In genomic region chr2:25981596-25982272, GRCh38 we compare ENCODE assay signal across 8 cellular contexts. TPM values are rescaled to one million over a fixed set of nuclear protein-coding genes. Genes with fewer than 3 reads are reported as not detected.
A peak's percentile ranks its signal among the peaks of the same experiment; 100 is the strongest.
DNase-seq lines count a peak whose midpoint lies in the region; ATAC-seq and TF ChIP-seq lines count a peak whose summit lies in the region.

No MANE protein-coding gene starts in this region.

- no peaks in the 10 kb centered on the region for H3K27me3 Mint-ChIP-seq in IgD-negative memory B cell
- H3K27me3 Mint-ChIP-seq in brain: peaks cover 9% of the 10 kb centered on the region
- no peaks in the 10 kb centered on the region for H3K27me3 Mint-ChIP-seq in stimulated activated naive B cell treated with anti-CD40 and anti-IgM and Interleukin-4, amounts not matched to agents 10 μg/mL and 1 μg/mL and 100 μg/mL, for 72 hours

- H3K27ac Mint-ChIP-seq in IgD-negative memory B cell (no peak overlapping the region), brain (peak overlapping the region; percentile 41 to 93 (median 87))
- peak overlapping the region; percentile 87 for H3K27ac Mint-ChIP-seq in stimulated activated naive B cell treated with anti-CD40 and anti-IgM and Interleukin-4, amounts not matched to agents 10 μg/mL and 1 μg/mL and 100 μg/mL, for 72 hours

- no peak for DNase-seq in AG09309 (ENCODE audit: low read depth)
- DNase-seq in kidney tubule cell (ENCODE audit: low spot score): peak; percentile 30
- no peak for DNase-seq in stimulated activated naive B cell treated with anti-CD40 and anti-IgM and Interleukin-4, amounts not matched to agents 10 μg/mL and 1 μg/mL and 100 μg/mL, for 72 hours
- DNase-seq in HT-29 (ENCODE audit: low spot score): no peak
- no peak for DNase-seq in SKM-1 treated with dmso at 0.1 percent for 144 hours (lab: John Stamatoyannopoulos, UW; ENCODE audit: unreplicated experiment)

- peaks cover 0 to 10% (median 5%) of the 10 kb centered on the region in 3 donors for H3K4me1 Mint-ChIP-seq in IgD-negative memory B cell
- peaks cover 54% of the 10 kb centered on the region for H3K4me1 Mint-ChIP-seq in brain
- H3K4me1 Mint-ChIP-seq in stimulated activated naive B cell treated with anti-CD40 and anti-IgM and Interleukin-4, amounts not matched to agents 10 μg/mL and 1 μg/mL and 100 μg/mL, for 72 hours: peaks cover 5 to 25% of the 10 kb centered on the region in 2 donors

- H3K36me3 Mint-ChIP-seq in IgD-negative memory B cell (peaks cover 2% of the 10 kb centered on the region), brain (peaks cover 29% of the 10 kb centered on the region)
- no peaks in the 10 kb centered on the region for H3K36me3 Mint-ChIP-seq in stimulated activated naive B cell treated with anti-CD40 and anti-IgM and Interleukin-4, amounts not matched to agents 10 μg/mL and 1 μg/mL and 100 μg/mL, for 72 hours

- TF ChIP-seq CTCF in AG09309 (IDR thresholded peaks at IDR 0.05; ENCODE audit: control insufficient read depth, insufficient read depth, low read depth, low read length, missing control alignments) (no peak), brain (conservative IDR thresholded peaks at IDR 0.05) (no peak)

- peak overlapping the region; percentile 80 for H3K4me3 ChIP-seq in AG09309 (ENCODE audit: control insufficient read depth, low read depth, low read length)

- peak overlapping the region; percentile 82 to 95 (median 92) for H3K4me3 Mint-ChIP-seq in IgD-negative memory B cell
- peak overlapping the region; percentile 80 to 90 (median 84) for H3K4me3 Mint-ChIP-seq in brain
- H3K4me3 Mint-ChIP-seq in stimulated activated naive B cell treated with anti-CD40 and anti-IgM and Interleukin-4, amounts not matched to agents 10 μg/mL and 1 μg/mL and 100 μg/mL, for 72 hours: peak overlapping the region; percentile 92 to 96

- H3K9me3 Mint-ChIP-seq in IgD-negative memory B cell (no peaks in the 10 kb centered on the region), brain (peaks cover 0 to 7% (median 5%) of the 10 kb centered on the region in 5 experiments)
- H3K9me3 Mint-ChIP-seq in stimulated activated naive B cell treated with anti-CD40 and anti-IgM and Interleukin-4, amounts not matched to agents 10 μg/mL and 1 μg/mL and 100 μg/mL, for 72 hours: no peaks in the 10 kb centered on the region

- ATAC-seq in GM18909 (IDR thresholded peaks at IDR 0.05; ENCODE audit: poor library complexity, unreplicated experiment): peak; percentile 23
- ATAC-seq in stimulated activated naive B cell treated with anti-CD40 and anti-IgM and Interleukin-4, amounts not matched to agents 10 μg/mL and 1 μg/mL and 100 μg/mL, for 72 hours (replicated peaks): peak; percentile 57 to 59

RNA-seq across cellular contexts. Expression of gene KIF3C, which starts 0.6 kb away (rescaled TPM):
- polyA plus RNA-seq in IgD-negative memory B cell (0.31 TPM), brain (ENCODE audit: insufficient read depth, low read depth, low replicate concordance) (74.7 TPM)
- total RNA-seq in HT-29 (2014; rRNA removed; shearing (Covaris generic)): 1.9 and 3.2 TPM in 2 replicates

RNA-seq across cellular contexts. Expression of gene RAB10, which starts 52.1 kb away (rescaled TPM):
- polyA plus RNA-seq in IgD-negative memory B cell (86.1 TPM), brain (ENCODE audit: insufficient read depth, low read depth, low replicate concordance) (68.7 TPM)
- total RNA-seq in HT-29 (2014; rRNA removed; shearing (Covaris generic)): 118 and 135 TPM in 2 replicates

Comparison
In these comparisons a context has a peak if more than half of its experiments do, and no peak if none do; other contexts are left out.
1. H3K27ac Mint-ChIP-seq: peak in brain (5 of 5) and stimulated activated naive B cell treated with anti-CD40 and anti-IgM and Interleukin-4, amounts not matched to agents 10 μg/mL and 1 μg/mL and 100 μg/mL, for 72 hours (single experiment); none in IgD-negative memory B cell (0 of 3).
2. RNA of gene KIF3C, which starts 0.6 kb away (polyA plus RNA-seq): 74.7 TPM in brain (single experiment); 0.31 TPM in IgD-negative memory B cell (single experiment); every median in the first group is over 10 times any median in the second.
3. Peak in every context shown above with its lines, with median percentiles within 50 percentile points of each other: H3K4me3 Mint-ChIP-seq.